Comparison of ENCODE assay signal across 1 cellular context in the genomic region with DNA sequence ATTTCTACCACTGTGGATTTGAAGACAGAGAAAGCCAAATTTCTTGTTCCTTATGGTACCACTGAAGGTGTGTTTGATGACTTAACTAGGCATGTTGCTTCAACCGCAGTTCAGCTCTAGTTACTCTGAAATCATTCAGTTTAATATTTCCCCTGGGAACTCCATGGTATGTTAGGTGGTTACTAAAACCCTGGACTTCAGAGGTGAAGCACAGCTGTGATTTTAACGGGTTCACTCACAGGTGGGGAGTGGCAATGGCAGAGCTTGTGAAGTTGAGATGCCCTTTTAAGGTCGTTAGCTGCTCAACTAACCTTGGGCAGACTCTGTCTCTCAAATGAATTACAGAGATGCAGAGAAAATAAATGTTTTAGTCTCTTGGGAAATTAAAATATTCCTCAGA.
TF ChIP-seq lines count a peak whose summit lies in the region.

No MANE protein-coding gene starts in this region.

TF ChIP-seq in GM12878, 131 proteins besides CTCF, POLR2A, EP300 and RAD21 (continued from another document and continues in another):
- TF ChIP-seq, protein P1, sequence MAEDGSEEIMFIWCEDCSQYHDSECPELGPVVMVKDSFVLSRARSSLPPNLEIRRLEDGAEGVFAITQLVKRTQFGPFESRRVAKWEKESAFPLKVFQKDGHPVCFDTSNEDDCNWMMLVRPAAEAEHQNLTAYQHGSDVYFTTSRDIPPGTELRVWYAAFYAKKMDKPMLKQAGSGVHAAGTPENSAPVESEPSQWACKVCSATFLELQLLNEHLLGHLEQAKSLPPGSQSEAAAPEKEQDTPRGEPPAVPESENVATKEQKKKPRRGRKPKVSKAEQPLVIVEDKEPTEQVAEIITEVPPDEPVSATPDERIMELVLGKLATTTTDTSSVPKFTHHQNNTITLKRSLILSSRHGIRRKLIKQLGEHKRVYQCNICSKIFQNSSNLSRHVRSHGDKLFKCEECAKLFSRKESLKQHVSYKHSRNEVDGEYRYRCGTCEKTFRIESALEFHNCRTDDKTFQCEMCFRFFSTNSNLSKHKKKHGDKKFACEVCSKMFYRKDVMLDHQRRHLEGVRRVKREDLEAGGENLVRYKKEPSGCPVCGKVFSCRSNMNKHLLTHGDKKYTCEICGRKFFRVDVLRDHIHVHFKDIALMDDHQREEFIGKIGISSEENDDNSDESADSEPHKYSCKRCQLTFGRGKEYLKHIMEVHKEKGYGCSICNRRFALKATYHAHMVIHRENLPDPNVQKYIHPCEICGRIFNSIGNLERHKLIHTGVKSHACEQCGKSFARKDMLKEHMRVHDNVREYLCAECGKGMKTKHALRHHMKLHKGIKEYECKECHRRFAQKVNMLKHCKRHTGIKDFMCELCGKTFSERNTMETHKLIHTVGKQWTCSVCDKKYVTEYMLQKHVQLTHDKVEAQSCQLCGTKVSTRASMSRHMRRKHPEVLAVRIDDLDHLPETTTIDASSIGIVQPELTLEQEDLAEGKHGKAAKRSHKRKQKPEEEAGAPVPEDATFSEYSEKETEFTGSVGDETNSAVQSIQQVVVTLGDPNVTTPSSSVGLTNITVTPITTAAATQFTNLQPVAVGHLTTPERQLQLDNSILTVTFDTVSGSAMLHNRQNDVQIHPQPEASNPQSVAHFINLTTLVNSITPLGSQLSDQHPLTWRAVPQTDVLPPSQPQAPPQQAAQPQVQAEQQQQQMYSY (CRISPR knock-in tag; IDR thresholded peaks at IDR 0.05): no peak
- no peak for TF ChIP-seq PML (IDR thresholded peaks at IDR 0.05; ENCODE audit: low read length)
- TF ChIP-seq, protein P2, sequence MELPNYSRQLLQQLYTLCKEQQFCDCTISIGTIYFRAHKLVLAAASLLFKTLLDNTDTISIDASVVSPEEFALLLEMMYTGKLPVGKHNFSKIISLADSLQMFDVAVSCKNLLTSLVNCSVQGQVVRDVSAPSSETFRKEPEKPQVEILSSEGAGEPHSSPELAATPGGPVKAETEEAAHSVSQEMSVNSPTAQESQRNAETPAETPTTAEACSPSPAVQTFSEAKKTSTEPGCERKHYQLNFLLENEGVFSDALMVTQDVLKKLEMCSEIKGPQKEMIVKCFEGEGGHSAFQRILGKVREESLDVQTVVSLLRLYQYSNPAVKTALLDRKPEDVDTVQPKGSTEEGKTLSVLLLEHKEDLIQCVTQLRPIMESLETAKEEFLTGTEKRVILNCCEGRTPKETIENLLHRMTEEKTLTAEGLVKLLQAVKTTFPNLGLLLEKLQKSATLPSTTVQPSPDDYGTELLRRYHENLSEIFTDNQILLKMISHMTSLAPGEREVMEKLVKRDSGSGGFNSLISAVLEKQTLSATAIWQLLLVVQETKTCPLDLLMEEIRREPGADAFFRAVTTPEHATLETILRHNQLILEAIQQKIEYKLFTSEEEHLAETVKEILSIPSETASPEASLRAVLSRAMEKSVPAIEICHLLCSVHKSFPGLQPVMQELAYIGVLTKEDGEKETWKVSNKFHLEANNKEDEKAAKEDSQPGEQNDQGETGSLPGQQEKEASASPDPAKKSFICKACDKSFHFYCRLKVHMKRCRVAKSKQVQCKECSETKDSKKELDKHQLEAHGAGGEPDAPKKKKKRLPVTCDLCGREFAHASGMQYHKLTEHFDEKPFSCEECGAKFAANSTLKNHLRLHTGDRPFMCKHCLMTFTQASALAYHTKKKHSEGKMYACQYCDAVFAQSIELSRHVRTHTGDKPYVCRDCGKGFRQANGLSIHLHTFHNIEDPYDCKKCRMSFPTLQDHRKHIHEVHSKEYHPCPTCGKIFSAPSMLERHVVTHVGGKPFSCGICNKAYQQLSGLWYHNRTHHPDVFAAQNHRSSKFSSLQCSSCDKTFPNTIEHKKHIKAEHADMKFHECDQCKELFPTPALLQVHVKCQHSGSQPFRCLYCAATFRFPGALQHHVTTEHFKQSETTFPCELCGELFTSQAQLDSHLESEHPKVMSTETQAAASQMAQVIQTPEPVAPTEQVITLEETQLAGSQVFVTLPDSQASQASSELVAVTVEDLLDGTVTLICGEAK (IDR thresholded peaks at IDR 0.05; ENCODE audit: borderline replicate concordance): no peak
- no peak for TF ChIP-seq CBX5 (IDR thresholded peaks at IDR 0.05; ENCODE audit: low read depth)
- 0 out of 2 replicates have a peak, but pooled peaks have one; percentile 18 for TF ChIP-seq NBN (IDR thresholded peaks at IDR 0.05)
- no peak for TF ChIP-seq SP1 (IDR thresholded peaks at IDR 0.05; ENCODE audit: low read depth, low read length)
- no peak for TF ChIP-seq STAT1 (conservative IDR thresholded peaks at IDR 0.05)
- TF ChIP-seq, protein P3, sequence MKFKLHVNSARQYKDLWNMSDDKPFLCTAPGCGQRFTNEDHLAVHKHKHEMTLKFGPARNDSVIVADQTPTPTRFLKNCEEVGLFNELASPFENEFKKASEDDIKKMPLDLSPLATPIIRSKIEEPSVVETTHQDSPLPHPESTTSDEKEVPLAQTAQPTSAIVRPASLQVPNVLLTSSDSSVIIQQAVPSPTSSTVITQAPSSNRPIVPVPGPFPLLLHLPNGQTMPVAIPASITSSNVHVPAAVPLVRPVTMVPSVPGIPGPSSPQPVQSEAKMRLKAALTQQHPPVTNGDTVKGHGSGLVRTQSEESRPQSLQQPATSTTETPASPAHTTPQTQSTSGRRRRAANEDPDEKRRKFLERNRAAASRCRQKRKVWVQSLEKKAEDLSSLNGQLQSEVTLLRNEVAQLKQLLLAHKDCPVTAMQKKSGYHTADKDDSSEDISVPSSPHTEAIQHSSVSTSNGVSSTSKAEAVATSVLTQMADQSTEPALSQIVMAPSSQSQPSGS (IDR thresholded peaks at IDR 0.05; ENCODE audit: low read length): 0 out of 2 replicates have a peak, but pooled peaks have one; percentile 30
- TF ChIP-seq TCF12 (IDR thresholded peaks at IDR 0.05; ENCODE audit: low read depth, low read length): peak; percentile 35; the same call in 1 of the 2 replicates
- no peak for TF ChIP-seq SIX5 (IDR thresholded peaks at IDR 0.05; ENCODE audit: low read depth, low read length, severe bottlenecking)
- TF ChIP-seq, protein P4, sequence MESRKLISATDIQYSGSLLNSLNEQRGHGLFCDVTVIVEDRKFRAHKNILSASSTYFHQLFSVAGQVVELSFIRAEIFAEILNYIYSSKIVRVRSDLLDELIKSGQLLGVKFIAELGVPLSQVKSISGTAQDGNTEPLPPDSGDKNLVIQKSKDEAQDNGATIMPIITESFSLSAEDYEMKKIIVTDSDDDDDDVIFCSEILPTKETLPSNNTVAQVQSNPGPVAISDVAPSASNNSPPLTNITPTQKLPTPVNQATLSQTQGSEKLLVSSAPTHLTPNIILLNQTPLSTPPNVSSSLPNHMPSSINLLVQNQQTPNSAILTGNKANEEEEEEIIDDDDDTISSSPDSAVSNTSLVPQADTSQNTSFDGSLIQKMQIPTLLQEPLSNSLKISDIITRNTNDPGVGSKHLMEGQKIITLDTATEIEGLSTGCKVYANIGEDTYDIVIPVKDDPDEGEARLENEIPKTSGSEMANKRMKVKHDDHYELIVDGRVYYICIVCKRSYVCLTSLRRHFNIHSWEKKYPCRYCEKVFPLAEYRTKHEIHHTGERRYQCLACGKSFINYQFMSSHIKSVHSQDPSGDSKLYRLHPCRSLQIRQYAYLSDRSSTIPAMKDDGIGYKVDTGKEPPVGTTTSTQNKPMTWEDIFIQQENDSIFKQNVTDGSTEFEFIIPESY (IDR thresholded peaks at IDR 0.05): no peak
- TF ChIP-seq RBBP5 (conservative IDR thresholded peaks at IDR 0.05): no peak
- TF ChIP-seq IKZF2 (IDR thresholded peaks at IDR 0.05): peak; percentile 21 to 58; a peak in 2 of 4 replicates
- TF ChIP-seq RUNX3 (IDR thresholded peaks at IDR 0.05; ENCODE audit: low read length): peak; percentile 77
- 0 out of 2 replicates have a peak, but pooled peaks have one; percentile 16 for TF ChIP-seq DPF2 (IDR thresholded peaks at IDR 0.05)
- TF ChIP-seq STAT3 (IDR thresholded peaks at IDR 0.05; ENCODE audit: low read depth, low read length): no peak
- no peak for TF ChIP-seq HCFC1 (IDR thresholded peaks at IDR 0.05; ENCODE audit: low read length)
- no peak for TF ChIP-seq ZNF217 (IDR thresholded peaks at IDR 0.05)
- TF ChIP-seq, protein P5, sequence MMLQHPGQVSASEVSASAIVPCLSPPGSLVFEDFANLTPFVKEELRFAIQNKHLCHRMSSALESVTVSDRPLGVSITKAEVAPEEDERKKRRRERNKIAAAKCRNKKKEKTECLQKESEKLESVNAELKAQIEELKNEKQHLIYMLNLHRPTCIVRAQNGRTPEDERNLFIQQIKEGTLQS (IDR thresholded peaks at IDR 0.05; ENCODE audit: borderline replicate concordance, extremely low read depth, low read depth, low read length): no peak
- TF ChIP-seq MTA2 (IDR thresholded peaks at IDR 0.05; ENCODE audit: low read depth): peak; percentile 57; the same call in 1 of the 2 replicates
- TF ChIP-seq PAX5 (IDR thresholded peaks at IDR 0.05; ENCODE audit: borderline replicate concordance, low read depth, low read length): no peak
- TF ChIP-seq, protein P6, sequence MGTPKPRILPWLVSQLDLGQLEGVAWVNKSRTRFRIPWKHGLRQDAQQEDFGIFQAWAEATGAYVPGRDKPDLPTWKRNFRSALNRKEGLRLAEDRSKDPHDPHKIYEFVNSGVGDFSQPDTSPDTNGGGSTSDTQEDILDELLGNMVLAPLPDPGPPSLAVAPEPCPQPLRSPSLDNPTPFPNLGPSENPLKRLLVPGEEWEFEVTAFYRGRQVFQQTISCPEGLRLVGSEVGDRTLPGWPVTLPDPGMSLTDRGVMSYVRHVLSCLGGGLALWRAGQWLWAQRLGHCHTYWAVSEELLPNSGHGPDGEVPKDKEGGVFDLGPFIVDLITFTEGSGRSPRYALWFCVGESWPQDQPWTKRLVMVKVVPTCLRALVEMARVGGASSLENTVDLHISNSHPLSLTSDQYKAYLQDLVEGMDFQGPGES (IDR thresholded peaks at IDR 0.05): no peak
- TF ChIP-seq CBFB (IDR thresholded peaks at IDR 0.05; ENCODE audit: low read depth): no peak
- TF ChIP-seq BHLHE40 (IDR thresholded peaks at IDR 0.05; ENCODE audit: borderline replicate concordance in 1 of 2, low read depth in 2 of 2, low read length in 1 of 2): no peak
- TF ChIP-seq SRF (IDR thresholded peaks at IDR 0.05; ENCODE audit: low read depth in 2 of 2, low read length in 2 of 2): peak in 1 of 2 experiments; percentile 74; a peak in 1 of 4 replicates
- no peak for TF ChIP-seq SREBF2 (IDR thresholded peaks at IDR 0.05; ENCODE audit: low read length)
- no peak for TF ChIP-seq MTA3 (IDR thresholded peaks at IDR 0.05; ENCODE audit: borderline replicate concordance, low read length)
- TF ChIP-seq HDAC6 (IDR thresholded peaks at IDR 0.05; ENCODE audit: unreplicated experiment): no peak
- no peak for TF ChIP-seq ZZZ3 (IDR thresholded peaks at IDR 0.05; ENCODE audit: control insufficient read depth, insufficient read length, low read depth)
- TF ChIP-seq, protein P7, sequence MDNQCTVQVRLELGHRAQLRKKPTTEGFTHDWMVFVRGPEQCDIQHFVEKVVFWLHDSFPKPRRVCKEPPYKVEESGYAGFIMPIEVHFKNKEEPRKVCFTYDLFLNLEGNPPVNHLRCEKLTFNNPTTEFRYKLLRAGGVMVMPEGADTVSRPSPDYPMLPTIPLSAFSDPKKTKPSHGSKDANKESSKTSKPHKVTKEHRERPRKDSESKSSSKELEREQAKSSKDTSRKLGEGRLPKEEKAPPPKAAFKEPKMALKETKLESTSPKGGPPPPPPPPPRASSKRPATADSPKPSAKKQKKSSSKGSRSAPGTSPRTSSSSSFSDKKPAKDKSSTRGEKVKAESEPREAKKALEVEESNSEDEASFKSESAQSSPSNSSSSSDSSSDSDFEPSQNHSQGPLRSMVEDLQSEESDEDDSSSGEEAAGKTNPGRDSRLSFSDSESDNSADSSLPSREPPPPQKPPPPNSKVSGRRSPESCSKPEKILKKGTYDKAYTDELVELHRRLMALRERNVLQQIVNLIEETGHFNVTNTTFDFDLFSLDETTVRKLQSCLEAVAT (IDR thresholded peaks at IDR 0.05): no peak
- no peak for TF ChIP-seq MEF2A (IDR thresholded peaks at IDR 0.05; ENCODE audit: insufficient read depth, low read depth, low read length)
- TF ChIP-seq, protein P8, sequence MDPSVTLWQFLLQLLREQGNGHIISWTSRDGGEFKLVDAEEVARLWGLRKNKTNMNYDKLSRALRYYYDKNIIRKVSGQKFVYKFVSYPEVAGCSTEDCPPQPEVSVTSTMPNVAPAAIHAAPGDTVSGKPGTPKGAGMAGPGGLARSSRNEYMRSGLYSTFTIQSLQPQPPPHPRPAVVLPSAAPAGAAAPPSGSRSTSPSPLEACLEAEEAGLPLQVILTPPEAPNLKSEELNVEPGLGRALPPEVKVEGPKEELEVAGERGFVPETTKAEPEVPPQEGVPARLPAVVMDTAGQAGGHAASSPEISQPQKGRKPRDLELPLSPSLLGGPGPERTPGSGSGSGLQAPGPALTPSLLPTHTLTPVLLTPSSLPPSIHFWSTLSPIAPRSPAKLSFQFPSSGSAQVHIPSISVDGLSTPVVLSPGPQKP (IDR thresholded peaks at IDR 0.05; ENCODE audit: low read depth, low read length): no peak
- no peak for TF ChIP-seq SMC3 (IDR thresholded peaks at IDR 0.05; ENCODE audit: borderline replicate concordance, low read length)
- TF ChIP-seq, protein P9, sequence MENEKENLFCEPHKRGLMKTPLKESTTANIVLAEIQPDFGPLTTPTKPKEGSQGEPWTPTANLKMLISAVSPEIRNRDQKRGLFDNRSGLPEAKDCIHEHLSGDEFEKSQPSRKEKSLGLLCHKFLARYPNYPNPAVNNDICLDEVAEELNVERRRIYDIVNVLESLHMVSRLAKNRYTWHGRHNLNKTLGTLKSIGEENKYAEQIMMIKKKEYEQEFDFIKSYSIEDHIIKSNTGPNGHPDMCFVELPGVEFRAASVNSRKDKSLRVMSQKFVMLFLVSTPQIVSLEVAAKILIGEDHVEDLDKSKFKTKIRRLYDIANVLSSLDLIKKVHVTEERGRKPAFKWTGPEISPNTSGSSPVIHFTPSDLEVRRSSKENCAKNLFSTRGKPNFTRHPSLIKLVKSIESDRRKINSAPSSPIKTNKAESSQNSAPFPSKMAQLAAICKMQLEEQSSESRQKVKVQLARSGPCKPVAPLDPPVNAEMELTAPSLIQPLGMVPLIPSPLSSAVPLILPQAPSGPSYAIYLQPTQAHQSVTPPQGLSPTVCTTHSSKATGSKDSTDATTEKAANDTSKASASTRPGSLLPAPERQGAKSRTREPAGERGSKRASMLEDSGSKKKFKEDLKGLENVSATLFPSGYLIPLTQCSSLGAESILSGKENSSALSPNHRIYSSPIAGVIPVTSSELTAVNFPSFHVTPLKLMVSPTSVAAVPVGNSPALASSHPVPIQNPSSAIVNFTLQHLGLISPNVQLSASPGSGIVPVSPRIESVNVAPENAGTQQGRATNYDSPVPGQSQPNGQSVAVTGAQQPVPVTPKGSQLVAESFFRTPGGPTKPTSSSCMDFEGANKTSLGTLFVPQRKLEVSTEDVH (IDR thresholded peaks at IDR 0.05; ENCODE audit: low read depth, partially characterized antibody): no peak
- peak; percentile 53 for TF ChIP-seq IKZF1 (conservative IDR thresholded peaks at IDR 0.05)
- peak; percentile 84 for TF ChIP-seq MEF2B (IDR thresholded peaks at IDR 0.05; ENCODE audit: partially characterized antibody, poor library complexity, severe bottlenecking)
- no peak for TF ChIP-seq SUPT20H (IDR thresholded peaks at IDR 0.05; ENCODE audit: borderline replicate concordance, control insufficient read depth, low read depth, low read length)
- no peak for TF ChIP-seq JUND (IDR thresholded peaks at IDR 0.05; ENCODE audit: low read depth, low read length)
